ENCODE assay signal across 11 cellular contexts in genomic region chr17:50604470-50604869, GRCh38. TPM values are rescaled to one million over a fixed set of nuclear protein-coding genes. Genes with fewer than 3 reads are reported as not detected.
DNase-seq lines count a peak whose midpoint lies in the region; ATAC-seq and TF ChIP-seq lines count a peak whose summit lies in the region.
"Had no signal": no experiment of that assay in that cellular context is flagged by ENCODE, and none has a peak within 500 bp of the region (broad histone marks: within the 10 kb centered on the region; RNA-seq: fewer than 3 reads in every experiment).

No MANE protein-coding gene starts in this region.

- 36 to 41% methylated on average over 9 to 15 of the region's 15 CpGs for WGBS in body of pancreas, 2 donors

- H3K36me3 ChIP-seq in body of pancreas (replicated peaks in 1 of 2; ENCODE audit: insufficient read depth in 1 of 2, low read depth in 2 of 2): no peaks in the 10 kb centered on the region
- H3K36me3 ChIP-seq: tibial nerve had no signal

- no peaks in the 10 kb centered on the region for H3K9me3 Mint-ChIP-seq in activated CD4-positive, alpha-beta memory T cell treated with anti-CD3 and anti-CD28 coated beads for 36 hours

- no peaks in the 10 kb centered on the region for H3K4me1 Mint-ChIP-seq in activated CD4-positive, alpha-beta memory T cell treated with anti-CD3 and anti-CD28 coated beads for 36 hours (ENCODE audit: low read depth)

- DNase-seq in NCI-H1105 treated with DMSO at 0.1 percent for 48 hours (lab: John Stamatoyannopoulos, UW) (peak; percentile 94), body of pancreas (peak in 3 of 4 donors; percentile 18 to 39 (median 30)), left kidney (ENCODE audit: low read depth, low spot score) (peak; percentile 85), ureter (ENCODE audit: low spot score) (peak; percentile 64), NOMO-1 (lab: John Stamatoyannopoulos, UW; ENCODE audit: unreplicated experiment in 2 of 2) (no peak), GM19240 (ENCODE audit: insufficient read length, low spot score) (no peak)
- no peak for DNase-seq in activated CD4-positive, alpha-beta memory T cell treated with anti-CD3 and anti-CD28 coated beads for 36 hours
- DNase-seq: activated CD4-positive, alpha-beta T cell treated with anti-CD3 and anti-CD28 coated beads, Interleukin-2, amount 50 U/mL, for 4 hours; stimulated activated CD4-positive, alpha-beta T cell treated with anti-CD3 and anti-CD28 coated beads, Interleukin-15, amount 100 ng/mL, for 24 hours had no signal

- peaks cover 8% of the 10 kb centered on the region for H3K4me1 ChIP-seq in body of pancreas

- POLR2A ChIA-PET in activated CD4-positive, alpha-beta memory T cell treated with anti-CD3 and anti-CD28 coated beads for 36 hours (lab: Charles Lee): no interaction called here

- TF ChIP-seq CTCF in body of pancreas (IDR thresholded peaks at IDR 0.05): no peak

- no peaks in the 10 kb centered on the region for H3K9me3 ChIP-seq in body of pancreas
- H3K9me3 ChIP-seq: tibial nerve had no signal

- TF ChIP-seq POLR2A in body of pancreas (IDR thresholded peaks at IDR 0.05): no peak

- H3K36me3 Mint-ChIP-seq in activated CD4-positive, alpha-beta memory T cell treated with anti-CD3 and anti-CD28 coated beads for 36 hours: no peaks in the 10 kb centered on the region

- no peak overlapping the region for H3K4me3 ChIP-seq in body of pancreas
- H3K4me3 ChIP-seq: tibial nerve had no signal

- CTCF ChIA-PET in activated CD4-positive, alpha-beta memory T cell treated with anti-CD3 and anti-CD28 coated beads for 36 hours (lab: Charles Lee): interaction anchor here (1.5 kb wide), 1 partner anchor 12 kb away, joined by 5 read pairs; no protein-coding TSS in a partner anchor

- no peaks in the 10 kb centered on the region for H3K27me3 ChIP-seq in body of pancreas

- no peak overlapping the region for H3K27ac Mint-ChIP-seq in activated CD4-positive, alpha-beta memory T cell treated with anti-CD3 and anti-CD28 coated beads for 36 hours

- peaks cover 18% of the 10 kb centered on the region for H3K27me3 Mint-ChIP-seq in activated CD4-positive, alpha-beta memory T cell treated with anti-CD3 and anti-CD28 coated beads for 36 hours

- H3K4me3 Mint-ChIP-seq in activated CD4-positive, alpha-beta memory T cell treated with anti-CD3 and anti-CD28 coated beads for 36 hours: no peak overlapping the region

- intact Hi-C loops in body of pancreas (cut with DNase I): no loop called here
- intact Hi-C loops in activated CD4-positive, alpha-beta memory T cell treated with anti-CD3 and anti-CD28 coated beads for 36 hours (cut with micrococcal nuclease): no loop called here

- peak; percentile 40 for ATAC-seq in body of pancreas

- no peak overlapping the region for H3K27ac ChIP-seq in body of pancreas
- H3K27ac ChIP-seq: tibial nerve had no signal

RNA-seq across cellular contexts. Expression of gene ABCC3, which starts 30.2 kb away (rescaled TPM):
- total RNA-seq in body of pancreas (100 to 1,000 TPM; 130 to 163 TPM), ureter (226 TPM)
- not detected for total RNA-seq in activated CD4-positive, alpha-beta memory T cell treated with anti-CD3 and anti-CD28 coated beads for 36 hours

RNA-seq across cellular contexts. Expression of gene CACNA1G, which starts 44.0 kb away (rescaled TPM):
- total RNA-seq in body of pancreas: under 1 TPM; 0.26 to 0.33 TPM
- 0.36 TPM for total RNA-seq in ureter
- total RNA-seq in activated CD4-positive, alpha-beta memory T cell treated with anti-CD3 and anti-CD28 coated beads for 36 hours: under 1 TPM in 1 of 2 experiments, not detected in 1; 0.05 TPM
- total RNA-seq: bronchial epithelial cell had no signal

RNA-seq across cellular contexts. Expression of gene SPATA20, which starts 57.5 kb away (rescaled TPM):
- total RNA-seq in body of pancreas (10 to 100 TPM; 65.6 to 75.2 TPM), ureter (101 TPM)
- 10 to 100 TPM; 22.8 to 23.4 TPM for total RNA-seq in activated CD4-positive, alpha-beta memory T cell treated with anti-CD3 and anti-CD28 coated beads for 36 hours

Comparison
In these comparisons a context has a peak if more than half of its experiments do, and no peak if none do; other contexts are left out.
1. DNase-seq: peak in NCI-H1105 treated with DMSO at 0.1 percent for 48 hours (single experiment), body of pancreas (3 of 4), left kidney (single experiment) and ureter (single experiment); none in NOMO-1 (0 of 2), GM19240 (single experiment) and activated CD4-positive, alpha-beta memory T cell treated with anti-CD3 and anti-CD28 coated beads for 36 hours (single experiment).
2. RNA of gene ABCC3, which starts 30.2 kb away (total RNA-seq): 226 TPM in ureter (single experiment) and 130 to 163 TPM in body of pancreas; not detected in activated CD4-positive, alpha-beta memory T cell treated with anti-CD3 and anti-CD28 coated beads for 36 hours; every median in the first group is over 100 times any median in the second.